Comparison of ENCODE assay signal across 1 cellular context in genomic region chr13:112587767-112588489, GRCh38.
TF ChIP-seq lines count a peak whose summit lies in the region.

TSS of gene TUBGCP3 (minus strand) at chr13:112588153. CDS start at chr13:112587980, 173 bp downstream.

TF ChIP-seq in HepG2, 621 proteins besides CTCF, POLR2A, EP300 and RAD21 (continued from another document and continues in another):
- TF ChIP-seq REST (IDR thresholded peaks at IDR 0.05; ENCODE audit: borderline replicate concordance in 1 of 2, low read depth in 1 of 2, low read length in 2 of 2) (peak in 1 of 2 experiments; percentile 65; a peak in 1 of 4 replicates), TBX3 (IDR thresholded peaks at IDR 0.05; ENCODE audit: borderline replicate concordance) (no peak), PHF5A (CRISPR knock-in tag; IDR thresholded peaks at IDR 0.05; ENCODE audit: low read depth, unreplicated experiment) (no peak), BCLAF1 (IDR thresholded peaks at IDR 0.05) (no peak), CC2D1A (CRISPR knock-in tag; IDR thresholded peaks at IDR 0.05) (no peak), MLX (CRISPR knock-in tag; IDR thresholded peaks at IDR 0.05) (peak; percentile 44; the same call in 1 of the 2 replicates), TOE1 (CRISPR knock-in tag; IDR thresholded peaks at IDR 0.05) (no peak), SKI (IDR thresholded peaks at IDR 0.05; ENCODE audit: partially characterized antibody) (peak; percentile 11), SALL1 (CRISPR knock-in tag; IDR thresholded peaks at IDR 0.05) (peak; percentile 92), ZFP1 (CRISPR knock-in tag; IDR thresholded peaks at IDR 0.05) (peak; percentile 67; the same call in 1 of the 2 replicates), ZBTB7B (CRISPR knock-in tag; IDR thresholded peaks at IDR 0.05) (no peak), ZNF784 (CRISPR knock-in tag; IDR thresholded peaks at IDR 0.05; ENCODE audit: borderline replicate concordance) (peak; percentile 85), ARHGAP35 (CRISPR knock-in tag; IDR thresholded peaks at IDR 0.05; ENCODE audit: borderline replicate concordance) (peak; percentile 95), RNF219 (CRISPR knock-in tag; IDR thresholded peaks at IDR 0.05) (no peak), ZNF431 (CRISPR knock-in tag; IDR thresholded peaks at IDR 0.05; ENCODE audit: borderline replicate concordance, low read depth) (peak; percentile 72), SMARCC2 (IDR thresholded peaks at IDR 0.05) (no peak), ZNF652 (CRISPR knock-in tag; IDR thresholded peaks at IDR 0.05; ENCODE audit: borderline replicate concordance, low read depth) (no peak), ZNF549 (CRISPR knock-in tag; IDR thresholded peaks at IDR 0.05) (no peak), CREBL2 (CRISPR knock-in tag; IDR thresholded peaks at IDR 0.05; ENCODE audit: borderline replicate concordance) (peak; percentile 83; the same call in 1 of the 2 replicates), ZSCAN25 (CRISPR knock-in tag; IDR thresholded peaks at IDR 0.05) (peak; percentile 86), MYNN (CRISPR knock-in tag; IDR thresholded peaks at IDR 0.05; ENCODE audit: low read depth) (0 out of 2 replicates have a peak, but pooled peaks have one; percentile 60), ZNF614 (CRISPR knock-in tag; IDR thresholded peaks at IDR 0.05; ENCODE audit: borderline replicate concordance) (0 out of 2 replicates have a peak, but pooled peaks have one; percentile 39), YEATS4 (CRISPR knock-in tag; IDR thresholded peaks at IDR 0.05; ENCODE audit: borderline replicate concordance) (peak; percentile 96), GMEB1 (CRISPR knock-in tag; IDR thresholded peaks at IDR 0.05; ENCODE audit: borderline replicate concordance) (peak; percentile 90), SIX1 (CRISPR knock-in tag; IDR thresholded peaks at IDR 0.05; ENCODE audit: borderline replicate concordance) (no peak), ZNF800 (CRISPR knock-in tag; IDR thresholded peaks at IDR 0.05) (peak; percentile 66; the same call in 1 of the 2 replicates), ZNF572 (CRISPR knock-in tag; IDR thresholded peaks at IDR 0.05) (no peak), ELK4 (CRISPR knock-in tag; IDR thresholded peaks at IDR 0.05; ENCODE audit: borderline replicate concordance) (0 out of 2 replicates have a peak, but pooled peaks have one; percentile 86), ZNF550 (CRISPR knock-in tag; IDR thresholded peaks at IDR 0.05; ENCODE audit: borderline replicate concordance) (peak; percentile 77; the same call in 1 of the 2 replicates), TRIM24 (CRISPR knock-in tag; IDR thresholded peaks at IDR 0.05) (no peak), TEAD3 (CRISPR knock-in tag; optimal IDR thresholded peaks at IDR 0.05; ENCODE audit: borderline replicate concordance) (peak; percentile 79), ZNF770 (CRISPR knock-in tag; IDR thresholded peaks at IDR 0.05) (peak; percentile 69; the same call in 1 of the 2 replicates), MTF2 (CRISPR knock-in tag; IDR thresholded peaks at IDR 0.05; ENCODE audit: borderline replicate concordance) (peak; percentile 74; the same call in 1 of the 2 replicates), IRF1 (CRISPR knock-in tag; IDR thresholded peaks at IDR 0.05; ENCODE audit: low read depth) (peak; percentile 92; the same call in 1 of the 2 replicates)
